ENCODE assay signal across 22 cellular contexts in genomic region chr1:210800301-210800700, GRCh38.
DNase-seq lines count a peak whose midpoint lies in the region; ATAC-seq and TF ChIP-seq lines count a peak whose summit lies in the region.
"Had no signal": no experiment of that assay in that cellular context is flagged by ENCODE, and none has a peak within 500 bp of the region (broad histone marks: within the 10 kb centered on the region; RNA-seq: fewer than 3 reads in every experiment).

No MANE protein-coding gene starts in this region.

- H3K4ac ChIP-seq in H9 (ENCODE audit: low read depth, low read length) = no peak overlapping the region

- H2BK20ac ChIP-seq in H9 (ENCODE audit: low read depth, low read length, poor library complexity, severe bottlenecking) = no peak overlapping the region

- no peak overlapping the region for H4K91ac ChIP-seq in H9 (ENCODE audit: insufficient read length, low read depth, low read length)

- H2AK5ac ChIP-seq in H9 (ENCODE audit: insufficient read length, low read length) = no peak overlapping the region

- no peak overlapping the region for H4K8ac ChIP-seq in H9 (replicated peaks; ENCODE audit: insufficient read length, low read depth, low read length)

- H2BK120ac ChIP-seq in H9 (ENCODE audit: low read depth, low read length, poor library complexity, severe bottlenecking) = no peak overlapping the region

- H3K79me2 ChIP-seq in H9 (ENCODE audit: insufficient read depth, low read length) = no peaks in the 10 kb centered on the region

- no peak overlapping the region for H2AFZ ChIP-seq in H9 (ENCODE audit: low read length)
- H2AFZ ChIP-seq: GM23248 had no signal

- no peaks in the 10 kb centered on the region for H3K4me1 Mint-ChIP-seq in H9
- H3K4me1 Mint-ChIP-seq: CD4-positive, alpha-beta memory T cell; IgD-negative memory B cell had no signal

- no peaks in the 10 kb centered on the region for H3K27me3 ChIP-seq in H9 (ENCODE audit: insufficient read depth, low read length)
- H3K27me3 ChIP-seq: BLaER1, MG63 had no signal

- H3K27me3 Mint-ChIP-seq in H9 (ENCODE audit: low read depth) = no peaks in the 10 kb centered on the region; the same call in 1 of the 2 replicates

- H4K20me1 ChIP-seq in H9 (ENCODE audit: control insufficient read depth, insufficient read depth, insufficient read length) = no peaks in the 10 kb centered on the region
- H4K20me1 ChIP-seq: BLaER1 had no signal

- ATAC-seq in esophagus mucosa = peak; percentile 37
- no peak for ATAC-seq in GM21786 (IDR thresholded peaks at IDR 0.05; ENCODE audit: unreplicated experiment)
- no peak for ATAC-seq in GM21717 (IDR thresholded peaks at IDR 0.05; ENCODE audit: unreplicated experiment)

- H3K9me3 Mint-ChIP-seq in H9 = no peaks in the 10 kb centered on the region
- H3K9me3 Mint-ChIP-seq: T-helper 2 cell treated with Interferon-gamma antibody and Interleukin-4, amounts not matched to agents 5 μg/mL and 100 μg/mL, for 36 hours had no signal

- H3K23ac ChIP-seq in H9 (ENCODE audit: insufficient read length, low read depth, low read length) = no peak overlapping the region

- no CpG with 5 or more reads among the region's 4 CpGs for WGBS in H9 (ENCODE audit: extremely low coverage, insufficient read length, low lambda C conversion rate)

- H3K14ac ChIP-seq in H9 (ENCODE audit: insufficient read depth, low read length) = no peak overlapping the region

- H4K5ac ChIP-seq in H9 (ENCODE audit: insufficient read length, low read depth, low read length) = no peak overlapping the region

- no peaks in the 10 kb centered on the region for H3K23me2 ChIP-seq in H9 (ENCODE audit: insufficient read length, low read depth, low read length, poor library complexity, severe bottlenecking)

- no peak overlapping the region for H2BK15ac ChIP-seq in H9 (ENCODE audit: low read depth, low read length)

- no peak overlapping the region for H3K27ac Mint-ChIP-seq in H9
- H3K27ac Mint-ChIP-seq: CD4-positive, alpha-beta memory T cell; IgD-negative memory B cell; T-helper 2 cell treated with Interferon-gamma antibody and Interleukin-4, amounts not matched to agents 5 μg/mL and 100 μg/mL, for 36 hours had no signal

- no peak overlapping the region for H3K56ac ChIP-seq in H9 (ENCODE audit: insufficient read length, low read depth, low read length)

- no peak overlapping the region for H3K9ac ChIP-seq in H9 (ENCODE audit: extremely low read depth, insufficient read length, low read length)
- H3K9ac ChIP-seq: BLaER1, GM23248 had no signal

- H2BK5ac ChIP-seq in H9 (ENCODE audit: insufficient read length, low read length) = no peak overlapping the region

- H2BK12ac ChIP-seq in H9 (ENCODE audit: insufficient read length, low read depth, low read length) = no peak overlapping the region

- H3K18ac ChIP-seq in H9 (ENCODE audit: insufficient read length, low read depth, low read length) = no peak overlapping the region

- no peak overlapping the region for H3K4me3 Mint-ChIP-seq in H9
- H3K4me3 Mint-ChIP-seq: CD4-positive, alpha-beta memory T cell; IgD-negative memory B cell; T-helper 2 cell treated with Interferon-gamma antibody and Interleukin-4, amounts not matched to agents 5 μg/mL and 100 μg/mL, for 36 hours had no signal

- no peaks in the 10 kb centered on the region for H3K36me3 Mint-ChIP-seq in H9 (ENCODE audit: insufficient read depth in 1 of 3, low read depth in 3 of 3)
- H3K36me3 Mint-ChIP-seq: CD4-positive, alpha-beta memory T cell; IgD-negative memory B cell had no signal

- no peaks in the 10 kb centered on the region for H3K4me1 ChIP-seq in H9 (ENCODE audit: insufficient read depth, low read length)
- H3K4me1 ChIP-seq: BLaER1 had no signal

- H3K9me3 ChIP-seq in H9 (ENCODE audit: control insufficient read depth, low read depth, low read length) = no peaks in the 10 kb centered on the region
- H3K9me3 ChIP-seq: BLaER1, MG63 had no signal

- no peak overlapping the region for H3K27ac ChIP-seq in H9 (ENCODE audit: insufficient read length, low read depth, low read length)
- H3K27ac ChIP-seq: BLaER1, GM23248, SK-N-MC had no signal

- peak; percentile 95 for DNase-seq in DMS79 (lab: John Stamatoyannopoulos, UW)
- peak; percentile 97 for DNase-seq in NCI-H1105 treated with DMSO at 0.1 percent for 48 hours (lab: John Stamatoyannopoulos, UW)
- DNase-seq in NCI-H345 (lab: John Stamatoyannopoulos, UW) = peak; percentile 76
- no peak for DNase-seq in H9
- DNase-seq: CD4-positive, alpha-beta memory T cell; DND-41; GDM1; GM23248; HCEC 1CT; Karpas-422; MG63; NCI-H187 treated with DMSO at 0.1 percent for 48 hours; NCI-H226; NCI-H526 treated with DMSO at 0.1 percent for 48 hours; Right ventricle myocardium superior had no signal

- H3K4me2 ChIP-seq in H9 (ENCODE audit: insufficient read depth, insufficient read length, low read length) = no peak overlapping the region
- H3K4me2 ChIP-seq: BLaER1 had no signal

- no peak overlapping the region for H3T11ph ChIP-seq in H9 (ENCODE audit: low read length)

- no peak for TF ChIP-seq CTCF in H9 (conservative IDR thresholded peaks at IDR 0.05)

- H3K79me1 ChIP-seq in H9 (ENCODE audit: insufficient read depth, low read depth, low read length, poor library complexity, severe bottlenecking) = no peaks in the 10 kb centered on the region
